Comparison of ENCODE assay signal across 8 cellular contexts in the genomic region with DNA sequence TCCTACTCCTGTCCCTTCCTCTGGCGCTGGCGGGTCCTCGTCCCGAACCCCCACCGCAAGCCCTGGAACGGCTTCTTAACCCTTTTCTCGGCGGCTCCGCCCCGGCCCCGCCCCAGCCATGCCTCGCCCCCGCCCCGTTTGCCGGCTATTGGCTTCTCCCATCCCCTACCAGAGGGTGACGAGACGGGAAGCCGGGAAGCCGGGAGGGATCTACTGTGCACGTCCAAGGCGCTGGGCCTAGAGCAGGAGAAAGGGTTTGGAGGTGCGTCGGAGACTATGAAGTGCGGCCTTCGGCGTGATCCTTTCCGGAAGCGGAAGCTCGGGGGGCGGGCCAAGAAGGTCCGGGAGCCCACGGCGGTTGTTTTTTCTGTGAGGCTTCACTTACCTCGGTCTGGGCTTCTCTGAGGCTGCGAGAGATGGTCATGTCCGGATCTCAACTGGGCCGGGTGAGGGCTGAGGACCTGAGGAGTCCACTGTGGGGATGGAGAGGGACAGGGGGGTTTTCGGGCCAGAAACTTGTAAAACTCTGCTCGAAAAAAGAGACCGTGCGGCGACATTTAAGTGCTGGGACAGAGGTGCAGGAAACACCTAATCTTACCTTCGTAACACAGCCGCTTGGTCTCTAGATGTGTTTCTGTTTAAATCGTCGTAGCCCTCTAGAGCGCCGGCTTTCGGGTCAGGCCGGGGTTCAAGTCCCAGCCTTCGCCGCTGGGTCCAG. TPM values are rescaled to one million over a fixed set of nuclear protein-coding genes. Genes with fewer than 3 reads are reported as not detected.
DNase-seq lines count a peak whose midpoint lies in the region; ATAC-seq and TF ChIP-seq lines count a peak whose summit lies in the region.

No MANE protein-coding gene starts in this region.

- H3K9ac ChIP-seq in OCI-LY1 (ENCODE audit: low read length), result peak overlapping the region; percentile 76

- TF ChIP-seq CTCF in activated CD8-positive, alpha-beta T cell treated with anti-CD3 and anti-CD28 coated beads for 36 hours (IDR thresholded peaks at IDR 0.05), result no peak
- TF ChIP-seq CTCF in OCI-LY1 (IDR thresholded peaks at IDR 0.05; ENCODE audit: low read length) (no peak), fibroblast of mammary gland (conservative IDR thresholded peaks at IDR 0.05; ENCODE audit: control insufficient read depth, insufficient read depth, low read depth, low read length) (no peak), nephron (IDR thresholded peaks at IDR 0.05; ENCODE audit: unreplicated experiment in 3 of 3) (no peak)

- H3K36me3 Mint-ChIP-seq in activated CD8-positive, alpha-beta T cell treated with anti-CD3 and anti-CD28 coated beads for 36 hours (ENCODE audit: low read depth), result peaks cover 5% of the 10 kb centered on the region
- H3K36me3 Mint-ChIP-seq in activated CD8-positive, alpha-beta T cell treated with anti-CD3 and anti-CD28 coated beads, Interleukin-2, amount 10 ng/mL, durations not matched to agents 7 days and 5 days (ENCODE audit: low read depth), result no peaks in the 10 kb centered on the region
- H3K36me3 Mint-ChIP-seq in nephron (ENCODE audit: low read depth), result no peaks in the 10 kb centered on the region

- H3K4me3 ChIP-seq in OCI-LY1 (ENCODE audit: low read depth, low read length, poor library complexity, severe bottlenecking) (peak overlapping the region; percentile 72), fibroblast of mammary gland (ENCODE audit: control insufficient read depth, low read depth, low read length) (peak overlapping the region; percentile 85)

- no peaks in the 10 kb centered on the region for H3K27me3 ChIP-seq in OCI-LY1 (ENCODE audit: insufficient read depth, low read length)

- H3K9me3 Mint-ChIP-seq in activated CD8-positive, alpha-beta T cell treated with anti-CD3 and anti-CD28 coated beads for 36 hours, result no peaks in the 10 kb centered on the region
- H3K9me3 Mint-ChIP-seq in activated CD8-positive, alpha-beta T cell treated with anti-CD3 and anti-CD28 coated beads, Interleukin-2, amount 10 ng/mL, durations not matched to agents 7 days and 5 days (ENCODE audit: insufficient read depth), result peaks cover 3% of the 10 kb centered on the region
- H3K9me3 Mint-ChIP-seq in nephron, result peaks cover 11% of the 10 kb centered on the region

- H3K27ac Mint-ChIP-seq in activated CD8-positive, alpha-beta T cell treated with anti-CD3 and anti-CD28 coated beads for 36 hours, result no peak overlapping the region
- no peak overlapping the region for H3K27ac Mint-ChIP-seq in activated CD8-positive, alpha-beta T cell treated with anti-CD3 and anti-CD28 coated beads, Interleukin-2, amount 10 ng/mL, durations not matched to agents 7 days and 5 days
- H3K27ac Mint-ChIP-seq in nephron, result peak overlapping the region; percentile 97 to 99 (median 98)

- H3K4me1 Mint-ChIP-seq in activated CD8-positive, alpha-beta T cell treated with anti-CD3 and anti-CD28 coated beads for 36 hours (ENCODE audit: low read depth), result no peaks in the 10 kb centered on the region
- H3K4me1 Mint-ChIP-seq in activated CD8-positive, alpha-beta T cell treated with anti-CD3 and anti-CD28 coated beads, Interleukin-2, amount 10 ng/mL, durations not matched to agents 7 days and 5 days (ENCODE audit: low read depth), result no peaks in the 10 kb centered on the region
- peaks cover 11% of the 10 kb centered on the region for H3K4me1 Mint-ChIP-seq in nephron

- intact Hi-C loops in activated CD8-positive, alpha-beta T cell treated with anti-CD3 and anti-CD28 coated beads for 36 hours (cut with micrococcal nuclease), result no loop called here

- peak overlapping the region; percentile 46 for H3K27ac ChIP-seq in OCI-LY1 (ENCODE audit: low read depth, low read length, poor library complexity, severe bottlenecking)

- no peak for DNase-seq in activated CD8-positive, alpha-beta T cell treated with anti-CD3 and anti-CD28 coated beads for 36 hours
- DNase-seq in activated CD8-positive, alpha-beta T cell treated with anti-CD3 and anti-CD28 coated beads, Interleukin-2, amount 10 ng/mL, durations not matched to agents 7 days and 5 days, result no peak
- DNase-seq in activated T-helper 1 cell treated with anti-CD3 and anti-CD28 coated beads, Interleukin-2, amount 50 U/mL, for 16 hours (ENCODE audit: low read depth in 1 of 2, low spot score in 1 of 2), result peak; percentile 44 to 47
- DNase-seq in fibroblast of mammary gland (ENCODE audit: low read depth), result peak; percentile 92
- DNase-seq in stimulated activated naive CD4-positive, alpha-beta T cell treated with Interleukin-2 at 50 U/mL for 16 hours (lab: John Stamatoyannopoulos, UW), result peak; percentile 61

- no peaks in the 10 kb centered on the region for H3K79me2 ChIP-seq in OCI-LY1 (ENCODE audit: insufficient read depth, low read length)

- no peaks in the 10 kb centered on the region for H3K9me3 ChIP-seq in OCI-LY1 (ENCODE audit: low read length)

- H2AFZ ChIP-seq in OCI-LY1 (ENCODE audit: low read length), result peak overlapping the region; percentile 48

- no peaks in the 10 kb centered on the region for H3F3A ChIP-seq in OCI-LY1 (ENCODE audit: insufficient read depth, low read length)

- peak overlapping the region; percentile 78 for H3K4me2 ChIP-seq in OCI-LY1 (ENCODE audit: low read length)

- CTCF ChIA-PET in activated CD8-positive, alpha-beta T cell treated with anti-CD3 and anti-CD28 coated beads for 36 hours (lab: Charles Lee), result no interaction called here
- CTCF ChIA-PET in activated CD8-positive, alpha-beta T cell treated with anti-CD3 and anti-CD28 coated beads, Interleukin-2, amount 10 ng/mL, durations not matched to agents 7 days and 5 days (lab: Charles Lee), result no interaction called here

- peaks cover 16% of the 10 kb centered on the region for H3K4me1 ChIP-seq in OCI-LY1 (ENCODE audit: insufficient read depth, low read length, severe bottlenecking)

- H3K9me2 ChIP-seq in OCI-LY1 (ENCODE audit: low read depth, low read length), result no peaks in the 10 kb centered on the region

- no peaks in the 10 kb centered on the region for H3K36me3 ChIP-seq in OCI-LY1 (ENCODE audit: insufficient read depth, low read length)

- no peak for ATAC-seq in activated CD8-positive, alpha-beta T cell treated with anti-CD3 and anti-CD28 coated beads for 36 hours
- no peak for ATAC-seq in activated CD8-positive, alpha-beta T cell treated with anti-CD3 and anti-CD28 coated beads, Interleukin-2, amount 10 ng/mL, durations not matched to agents 7 days and 5 days
- peak; percentile 45 for ATAC-seq in HG03565 (IDR thresholded peaks at IDR 0.05; ENCODE audit: unreplicated experiment)

- peaks cover 31% of the 10 kb centered on the region for H3K27me3 Mint-ChIP-seq in activated CD8-positive, alpha-beta T cell treated with anti-CD3 and anti-CD28 coated beads for 36 hours
- H3K27me3 Mint-ChIP-seq in activated CD8-positive, alpha-beta T cell treated with anti-CD3 and anti-CD28 coated beads, Interleukin-2, amount 10 ng/mL, durations not matched to agents 7 days and 5 days (ENCODE audit: low read depth), result peaks cover 29% of the 10 kb centered on the region
- no peaks in the 10 kb centered on the region for H3K27me3 Mint-ChIP-seq in nephron (ENCODE audit: low read depth)

- POLR2A ChIA-PET in activated CD8-positive, alpha-beta T cell treated with anti-CD3 and anti-CD28 coated beads for 36 hours (lab: Charles Lee), result no interaction called here
- POLR2A ChIA-PET in activated CD8-positive, alpha-beta T cell treated with anti-CD3 and anti-CD28 coated beads, Interleukin-2, amount 10 ng/mL, durations not matched to agents 7 days and 5 days (lab: Charles Lee), result no interaction called here

- no peaks in the 10 kb centered on the region for H4K20me1 ChIP-seq in OCI-LY1 (ENCODE audit: insufficient read depth, low read length)

- H3K4me3 Mint-ChIP-seq in activated CD8-positive, alpha-beta T cell treated with anti-CD3 and anti-CD28 coated beads for 36 hours, result peak overlapping the region; percentile 43
- no peak overlapping the region for H3K4me3 Mint-ChIP-seq in activated CD8-positive, alpha-beta T cell treated with anti-CD3 and anti-CD28 coated beads, Interleukin-2, amount 10 ng/mL, durations not matched to agents 7 days and 5 days
- H3K4me3 Mint-ChIP-seq in nephron, result peak overlapping the region; percentile 97 to 99 (median 99)

RNA-seq across cellular contexts. Expression of a gene that starts 21.4 kb away (rescaled TPM):
- total RNA-seq in activated CD8-positive, alpha-beta T cell treated with anti-CD3 and anti-CD28 coated beads for 36 hours, result not detected
- total RNA-seq in activated CD8-positive, alpha-beta T cell treated with anti-CD3 and anti-CD28 coated beads, Interleukin-2, amount 10 ng/mL, durations not matched to agents 7 days and 5 days, result not detected

Comparison
In these comparisons a context has a peak if more than half of its experiments do, and no peak if none do; other contexts are left out.
1. DNase-seq: peak in activated T-helper 1 cell treated with anti-CD3 and anti-CD28 coated beads, Interleukin-2, amount 50 U/mL, for 16 hours (2 of 2), fibroblast of mammary gland (single experiment) and stimulated activated naive CD4-positive, alpha-beta T cell treated with Interleukin-2 at 50 U/mL for 16 hours (single experiment); none in activated CD8-positive, alpha-beta T cell treated with anti-CD3 and anti-CD28 coated beads for 36 hours (single experiment) and activated CD8-positive, alpha-beta T cell treated with anti-CD3 and anti-CD28 coated beads, Interleukin-2, amount 10 ng/mL, durations not matched to agents 7 days and 5 days (single experiment).
2. H3K27ac Mint-ChIP-seq: peak in nephron (3 of 3); none in activated CD8-positive, alpha-beta T cell treated with anti-CD3 and anti-CD28 coated beads for 36 hours (single experiment) and activated CD8-positive, alpha-beta T cell treated with anti-CD3 and anti-CD28 coated beads, Interleukin-2, amount 10 ng/mL, durations not matched to agents 7 days and 5 days (single experiment).